8 cellular contexts compared by ENCODE assay signal in genomic region chr5:152271420-152271819, GRCh38.
DNase-seq lines count a peak whose midpoint lies in the region; ATAC-seq and TF ChIP-seq lines count a peak whose summit lies in the region.

No MANE protein-coding gene starts in this region.

- no peaks in the 10 kb centered on the region for H3K36me3 Mint-ChIP-seq in activated CD4-positive, alpha-beta T cell treated with anti-CD3 and anti-CD28 coated beads for 36 hours (ENCODE audit: low read depth)
- no peaks in the 10 kb centered on the region for H3K36me3 Mint-ChIP-seq in type B pancreatic cell

- no peaks in the 10 kb centered on the region for H3K4me1 ChIP-seq in cardiac muscle cell (ENCODE audit: low read depth)
- no peaks in the 10 kb centered on the region for H3K4me1 ChIP-seq in transverse colon

- no peaks in the 10 kb centered on the region for H3K9me3 Mint-ChIP-seq in activated CD4-positive, alpha-beta T cell treated with anti-CD3 and anti-CD28 coated beads for 36 hours (ENCODE audit: low read depth)
- H3K9me3 Mint-ChIP-seq in type B pancreatic cell, result no peaks in the 10 kb centered on the region

- H3K27ac ChIP-seq in cardiac muscle cell, result no peak overlapping the region
- H3K27ac ChIP-seq in transverse colon, result no peak overlapping the region

- no peak for ATAC-seq in activated CD4-positive, alpha-beta T cell treated with anti-CD3 and anti-CD28 coated beads for 36 hours
- no peak for ATAC-seq in GM21367 (IDR thresholded peaks at IDR 0.05; ENCODE audit: unreplicated experiment)

- H3K4me3 Mint-ChIP-seq in activated CD4-positive, alpha-beta T cell treated with anti-CD3 and anti-CD28 coated beads for 36 hours, result no peak overlapping the region
- no peak overlapping the region for H3K4me3 Mint-ChIP-seq in type B pancreatic cell

- POLR2A ChIA-PET in activated CD4-positive, alpha-beta T cell treated with anti-CD3 and anti-CD28 coated beads for 36 hours (lab: Charles Lee), result no interaction called here

- H3K36me3 ChIP-seq in cardiac muscle cell (no peaks in the 10 kb centered on the region), transverse colon (no peaks in the 10 kb centered on the region)

- H3K4me1 Mint-ChIP-seq in activated CD4-positive, alpha-beta T cell treated with anti-CD3 and anti-CD28 coated beads for 36 hours, result no peaks in the 10 kb centered on the region
- no peaks in the 10 kb centered on the region for H3K4me1 Mint-ChIP-seq in type B pancreatic cell (ENCODE audit: unreplicated experiment)

- intact Hi-C loops in activated CD4-positive, alpha-beta T cell treated with anti-CD3 and anti-CD28 coated beads for 36 hours (cut with DNase I, micrococcal nuclease), result loop anchor here in 1 of 2 experiments (5.0 kb wide), 1 partner anchor 444 kb away; no protein-coding TSS in a partner anchor
- intact Hi-C loops in transverse colon (cut with DNase I; ENCODE audit: low total_unique reads), result no loop called here

- TF ChIP-seq CTCF in cardiac muscle cell (IDR thresholded peaks at IDR 0.05; ENCODE audit: low read depth, low read length) (peak; percentile 10), type B pancreatic cell (conservative IDR thresholded peaks at IDR 0.05) (peak; percentile 62), transverse colon (IDR thresholded peaks at IDR 0.05) (no peak)

- H3K27me3 Mint-ChIP-seq in activated CD4-positive, alpha-beta T cell treated with anti-CD3 and anti-CD28 coated beads for 36 hours, result no peaks in the 10 kb centered on the region
- H3K27me3 Mint-ChIP-seq in type B pancreatic cell, result peaks cover 3% of the 10 kb centered on the region

- H3K9me3 ChIP-seq in cardiac muscle cell (ENCODE audit: low read depth) (no peaks in the 10 kb centered on the region), transverse colon (no peaks in the 10 kb centered on the region)

- WGBS in transverse colon (ENCODE audit: low coverage in 1 of 2), 2 donors, result 60 to 89% methylated on average over 2 to 5 of the region's 5 CpGs

- H3K4me3 ChIP-seq in cardiac muscle cell (no peak overlapping the region), transverse colon (no peak overlapping the region)

- peak; percentile 8 for DNase-seq in activated CD4-positive, alpha-beta T cell treated with anti-CD3 and anti-CD28 coated beads for 36 hours
- no peak for DNase-seq in activated CD4-positive, alpha-beta T cell treated with anti-CD3 and anti-CD28 coated beads, Interleukin-2, amount 50 U/mL, for 48 hours
- DNase-seq in NCI-H748 treated with DMSO at 0.1 percent for 48 hours (lab: John Stamatoyannopoulos, UW) (peak; percentile 7), cardiac muscle cell (ENCODE audit: low read depth in 1 of 2, low spot score in 1 of 2) (peak; percentile 17 to 44), type B pancreatic cell (ENCODE audit: extremely low spot score, unreplicated experiment) (no peak), transverse colon (no peak)
- DNase-seq in stimulated activated CD4-positive, alpha-beta T cell treated with anti-CD3 and anti-CD28 coated beads, Interleukin-15, amount 100 ng/mL, for 24 hours, result no peak

- no peak overlapping the region for H3K27ac Mint-ChIP-seq in activated CD4-positive, alpha-beta T cell treated with anti-CD3 and anti-CD28 coated beads for 36 hours
- no peak overlapping the region for H3K27ac Mint-ChIP-seq in type B pancreatic cell

- CTCF ChIA-PET in activated CD4-positive, alpha-beta T cell treated with anti-CD3 and anti-CD28 coated beads for 36 hours (lab: Charles Lee), result interaction anchor here (0.6 kb wide), 1 partner anchor 501 kb away, joined by 4 read pairs; no protein-coding TSS in a partner anchor

- H3K27me3 ChIP-seq in cardiac muscle cell (no peaks in the 10 kb centered on the region), transverse colon (no peaks in the 10 kb centered on the region)

- in situ Hi-C loops in transverse colon (cut with MboI; ENCODE audit: low pct_ligation_motif_present in 1 of 4, low pct_unique_long_range_greater_than_20kb in 1 of 4, low sequenced_read_pairs in 3 of 4), result no loop called here

- TF ChIP-seq EP300 in transverse colon (IDR thresholded peaks at IDR 0.05; ENCODE audit: low read depth), result no peak

- no peak for TF ChIP-seq POLR2A in transverse colon (IDR thresholded peaks at IDR 0.05)

Comparison
In these comparisons a context has a peak if more than half of its experiments do, and no peak if none do; other contexts are left out.
1. DNase-seq: peak in activated CD4-positive, alpha-beta T cell treated with anti-CD3 and anti-CD28 coated beads for 36 hours (single experiment), NCI-H748 treated with DMSO at 0.1 percent for 48 hours (single experiment) and cardiac muscle cell (2 of 2); none in activated CD4-positive, alpha-beta T cell treated with anti-CD3 and anti-CD28 coated beads, Interleukin-2, amount 50 U/mL, for 48 hours (0 of 2), type B pancreatic cell (single experiment), stimulated activated CD4-positive, alpha-beta T cell treated with anti-CD3 and anti-CD28 coated beads, Interleukin-15, amount 100 ng/mL, for 24 hours (single experiment) and transverse colon (single experiment).
2. CTCF ChIP-seq: peak in cardiac muscle cell (single experiment) and type B pancreatic cell (single experiment); none in transverse colon (0 of 5).